In genomic region chr1:45583666-45584350, GRCh38 we compare ENCODE assay signal across 8 cellular contexts. TPM values are rescaled to one million over a fixed set of nuclear protein-coding genes. Genes with fewer than 3 reads are reported as not detected.
DNase-seq lines count a peak whose midpoint lies in the region; ATAC-seq, FAIRE-seq and TF ChIP-seq lines count a peak whose summit lies in the region.

Gene NASP, plus strand, starts transcription at chr1:45584041. Its CDS starts 106 bp downstream, at chr1:45584147.

- H3K27me3 ChIP-seq in astrocyte (ENCODE audit: insufficient read depth, low read length) (no peaks in the 10 kb centered on the region), hepatocyte (no peaks in the 10 kb centered on the region)

- peaks cover 14% of the 10 kb centered on the region for H3K4me1 ChIP-seq in astrocyte (ENCODE audit: insufficient read depth, low read length)
- peaks cover 14% of the 10 kb centered on the region for H3K4me1 ChIP-seq in hepatocyte (ENCODE audit: insufficient read depth)

- H3K4me3 ChIP-seq in astrocyte (ENCODE audit: insufficient read depth, low read depth, low read length) (peak within 1 kb of the TSS; percentile 98), hepatocyte (peak within 1 kb of the TSS; percentile 81), retinal pigment epithelial cell (ENCODE audit: low read length) (peak within 1 kb of the TSS; percentile 83)

- H3K9ac ChIP-seq in astrocyte (ENCODE audit: low read length) = peak within 1 kb of the TSS; percentile 98

- DNase-seq in NCI-H2029 (lab: John Stamatoyannopoulos, UW) (peak; percentile 88), T-helper 9 cell (peak; percentile 89), astrocyte (ENCODE audit: low read depth) (peak; percentile 51), hepatocyte (ENCODE audit: low spot score) (peak; percentile 93), retinal pigment epithelial cell (ENCODE audit: low read depth) (no peak), cortex of kidney (lab: John Stamatoyannopoulos, UW) (no peak)

- H3K27ac ChIP-seq in astrocyte (ENCODE audit: low read depth, low read length) (peak within 1 kb of the TSS; percentile 95), hepatocyte (peak within 1 kb of the TSS; percentile 80)

- H3K79me2 ChIP-seq in astrocyte (ENCODE audit: insufficient read depth, low read length) (peaks cover 47% of the 10 kb centered on the region), hepatocyte (peaks cover 37% of the 10 kb centered on the region)

- H3K27ac Mint-ChIP-seq in astrocyte (ENCODE audit: unreplicated experiment) = peak within 1 kb of the TSS; percentile 87

- H3K4me2 ChIP-seq in astrocyte (ENCODE audit: low read length) (peak within 1 kb of the TSS; percentile 100), hepatocyte (peak within 1 kb of the TSS; percentile 79)

- H3K36me3 ChIP-seq in astrocyte (ENCODE audit: insufficient read depth, low read length) (no peaks in the 10 kb centered on the region), hepatocyte (replicated peaks; ENCODE audit: insufficient read depth, low read depth) (no peaks in the 10 kb centered on the region)

- H4K20me1 ChIP-seq in astrocyte (ENCODE audit: insufficient read depth, low read length) (peaks cover 34% of the 10 kb centered on the region), hepatocyte (ENCODE audit: insufficient read depth, poor library complexity, severe bottlenecking) (peaks cover 26% of the 10 kb centered on the region)

- no peak for TF ChIP-seq CTCF in astrocyte (IDR thresholded peaks at IDR 0.05; ENCODE audit: insufficient read depth, low read depth, low read length)
- TF ChIP-seq CTCF in hepatocyte (IDR thresholded peaks at IDR 0.05; ENCODE audit: poor library complexity) = no peak
- no peak for TF ChIP-seq CTCF in retinal pigment epithelial cell (conservative IDR thresholded peaks at IDR 0.05; ENCODE audit: low read depth, low read length)

- H3K9me3 Mint-ChIP-seq in astrocyte (ENCODE audit: unreplicated experiment) = peaks cover 2% of the 10 kb centered on the region

- under 1% methylated on average over 27 of the region's 41 CpGs for WGBS in hepatocyte (ENCODE audit: low lambda C conversion rate, missing lambda C conversion rate)

- H2AFZ ChIP-seq in astrocyte (ENCODE audit: low read depth, low read length) (peak within 1 kb of the TSS; percentile 100), hepatocyte (peak within 1 kb of the TSS; percentile 96)

- peak within 1 kb of the TSS; percentile 99 for H3K4me3 Mint-ChIP-seq in astrocyte (ENCODE audit: unreplicated experiment)

- no peak for FAIRE-seq in astrocyte (lab: Jason Lieb, UNC)

- ATAC-seq in GM18511 (IDR thresholded peaks at IDR 0.05; ENCODE audit: unreplicated experiment) (peak; percentile 64), HG02973 (IDR thresholded peaks at IDR 0.05; ENCODE audit: unreplicated experiment) (peak; percentile 35)

- peaks cover 9% of the 10 kb centered on the region for H3K4me1 Mint-ChIP-seq in astrocyte (ENCODE audit: low read depth, unreplicated experiment)

- no peaks in the 10 kb centered on the region for H3K36me3 Mint-ChIP-seq in astrocyte (ENCODE audit: low read depth, unreplicated experiment)

- no peaks in the 10 kb centered on the region for H3K9me2 ChIP-seq in hepatocyte (replicated peaks; ENCODE audit: insufficient read depth)

- no peaks in the 10 kb centered on the region for H3K27me3 Mint-ChIP-seq in astrocyte (ENCODE audit: low read depth, unreplicated experiment)

- H3K9me3 ChIP-seq in astrocyte (ENCODE audit: insufficient read depth, low read depth, low read length) (no peaks in the 10 kb centered on the region), hepatocyte (ENCODE audit: low read depth) (no peaks in the 10 kb centered on the region)

RNA-seq across cellular contexts. Expression of gene NASP, which starts in this region (rescaled TPM):
- total RNA-seq in astrocyte (46.2 and 55.9 TPM in 2 replicates), hepatocyte (64.3 and 82.6 TPM in 2 replicates)
- 68.6 and 83.0 TPM in 2 replicates for polyA plus RNA-seq in hepatocyte

Comparison
In these comparisons a context has a peak if more than half of its experiments do, and no peak if none do; other contexts are left out.
1. DNase-seq: peak in NCI-H2029 (single experiment), T-helper 9 cell (single experiment), astrocyte (single experiment) and hepatocyte (single experiment); none in retinal pigment epithelial cell (single experiment) and cortex of kidney (single experiment).
2. Peak in every context shown above with its lines, with median percentiles within 50 percentile points of each other: H3K4me3 ChIP-seq.